In the genomic region with DNA sequence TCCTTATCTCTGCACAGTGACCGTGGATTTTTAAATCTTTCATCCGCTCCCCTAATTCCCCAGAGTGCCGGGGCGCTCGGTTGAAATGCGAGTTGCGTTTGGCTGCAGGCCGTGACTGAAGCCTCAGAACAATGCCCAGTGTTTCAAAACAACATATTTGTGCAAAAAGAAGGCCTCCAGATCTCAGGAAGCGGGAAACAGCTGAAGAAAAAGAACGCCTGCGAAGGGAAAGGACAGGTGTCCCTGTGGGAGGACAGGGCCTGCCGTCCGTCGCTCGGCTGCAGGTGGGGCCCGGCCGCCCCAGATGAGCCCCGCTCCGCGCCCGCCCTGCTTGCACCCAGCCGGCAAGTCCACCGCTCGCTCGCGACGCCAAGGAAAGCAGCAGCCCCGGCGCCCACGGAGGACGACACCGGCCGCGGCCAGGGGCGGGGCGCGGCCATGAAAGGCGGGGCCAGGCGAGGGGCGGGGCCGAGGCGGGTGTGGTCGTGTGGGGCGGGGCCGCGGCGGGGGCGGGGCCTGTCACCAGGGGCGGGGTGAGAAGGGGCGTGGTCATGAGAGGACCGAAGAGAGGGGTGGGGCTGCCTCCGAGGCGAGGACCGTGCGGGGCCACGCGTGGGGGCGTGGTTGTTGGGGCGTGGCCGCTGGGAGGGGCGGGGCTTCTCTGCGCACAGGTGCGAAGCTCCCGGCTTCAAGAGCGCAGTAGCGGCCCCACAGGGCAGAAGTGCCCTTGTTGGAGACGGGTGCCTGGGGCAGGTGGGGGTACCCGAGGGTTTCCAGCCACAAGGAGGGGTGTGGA, we compare ENCODE assay signal across 8 cellular contexts. TPM values are rescaled to one million over a fixed set of nuclear protein-coding genes. Genes with fewer than 3 reads are reported as not detected.
A peak's percentile ranks its signal among the peaks of the same experiment; 100 is the strongest.
DNase-seq lines count a peak whose midpoint lies in the region; ATAC-seq and TF ChIP-seq lines count a peak whose summit lies in the region.

No MANE protein-coding gene starts in this region.

- TF ChIP-seq CTCF in esophagus squamous epithelium (IDR thresholded peaks at IDR 0.05), result no peak

- H3K4me3 ChIP-seq in esophagus squamous epithelium, result peak overlapping the region; percentile 33 to 69 (median 48)

- peak overlapping the region; percentile 60 for H3K4me3 Mint-ChIP-seq in natural killer cell treated with Interleukin-12 subunit alpha and Interleukin-12 subunit beta and Interleukin-15 and Interleukin-18, amount 100 ng/mL, for 72 hours

- H3K27me3 ChIP-seq in esophagus squamous epithelium, result peaks cover 0 to 57% (median 0%) of the 10 kb centered on the region in 4 donors

- peaks cover 0 to 25% (median 13%) of the 10 kb centered on the region in 3 donors for H3K4me1 ChIP-seq in esophagus squamous epithelium

- no peaks in the 10 kb centered on the region for H3K36me3 Mint-ChIP-seq in natural killer cell treated with Interleukin-12 subunit alpha and Interleukin-12 subunit beta and Interleukin-15 and Interleukin-18, amount 100 ng/mL, for 72 hours

- TF ChIP-seq POLR2A in esophagus squamous epithelium (IDR thresholded peaks at IDR 0.05), result no peak

- peaks cover 4 to 7% of the 10 kb centered on the region in 2 donors for H3K27me3 Mint-ChIP-seq in natural killer cell treated with Interleukin-12 subunit alpha and Interleukin-12 subunit beta and Interleukin-15 and Interleukin-18, amount 100 ng/mL, for 72 hours

- no peaks in the 10 kb centered on the region for H3K9me3 Mint-ChIP-seq in natural killer cell treated with Interleukin-12 subunit alpha and Interleukin-12 subunit beta and Interleukin-15 and Interleukin-18, amount 100 ng/mL, for 72 hours

- H3K27ac ChIP-seq in esophagus squamous epithelium, result peak overlapping the region in 2 of 4 donors; percentile 47 to 72

- ATAC-seq in natural killer cell treated with Interleukin-12 subunit alpha and Interleukin-12 subunit beta and Interleukin-15 and Interleukin-18, amount 100 ng/mL, for 72 hours, result peak; percentile 87 to 94
- ATAC-seq in HG03108 (IDR thresholded peaks at IDR 0.05; ENCODE audit: unreplicated experiment), result no peak
- ATAC-seq in GM18498 (IDR thresholded peaks at IDR 0.05; ENCODE audit: unreplicated experiment), result no peak

- H3K27ac Mint-ChIP-seq in natural killer cell treated with Interleukin-12 subunit alpha and Interleukin-12 subunit beta and Interleukin-15 and Interleukin-18, amount 100 ng/mL, for 72 hours, result no peak overlapping the region

- intact Hi-C loops in esophagus squamous epithelium (cut with DNase I), result no loop called here

- peaks cover 0 to 6% (median 0%) of the 10 kb centered on the region in 3 donors for H3K9me3 ChIP-seq in esophagus squamous epithelium

- DNase-seq in DMS53 treated with DMSO at 0.1 percent for 48 hours (lab: John Stamatoyannopoulos, UW; ENCODE audit: unreplicated experiment) (peak; percentile 34), NCI-H526 (lab: John Stamatoyannopoulos, UW) (peak; percentile 41 to 93), esophagus squamous epithelium (lab: John Stamatoyannopoulos, UW) (no peak)
- peak; percentile 84 to 85 for DNase-seq in activated T-cell treated with anti-CD3 and anti-CD28 coated beads, Interleukin-2, amount 50 U/mL, for 48 hours
- DNase-seq in natural killer cell treated with Interleukin-12 subunit alpha and Interleukin-12 subunit beta and Interleukin-15 and Interleukin-18, amount 100 ng/mL, for 72 hours (ENCODE audit: low spot score), result peak; percentile 70
- DNase-seq in stimulated activated naive CD4-positive, alpha-beta T cell (lab: John Stamatoyannopoulos, UW), result peak; percentile 17 to 66 (median 54)

- 3 to 20% methylated on average over 3 to 7 of the region's 68 CpGs for WGBS in esophagus squamous epithelium, 2 donors

- peaks cover 0 to 3% of the 10 kb centered on the region in 2 donors for H3K4me1 Mint-ChIP-seq in natural killer cell treated with Interleukin-12 subunit alpha and Interleukin-12 subunit beta and Interleukin-15 and Interleukin-18, amount 100 ng/mL, for 72 hours (ENCODE audit: low read depth in 2 of 2)

- H3K36me3 ChIP-seq in esophagus squamous epithelium, result no peaks in the 10 kb centered on the region

RNA-seq across cellular contexts. Expression of gene BOK, which starts 17.6 kb away (rescaled TPM):
- 10 to 100 TPM; 35.5 to 57.1 (median 51.2) TPM for total RNA-seq in esophagus squamous epithelium
- 1 to 10 TPM; 1.0 to 2.2 TPM for total RNA-seq in natural killer cell treated with Interleukin-12 subunit alpha and Interleukin-12 subunit beta and Interleukin-15 and Interleukin-18, amount 100 ng/mL, for 72 hours

RNA-seq across cellular contexts. Expression of gene STK25, which starts 32.6 kb away (rescaled TPM):
- total RNA-seq in esophagus squamous epithelium, result 100 to 1,000 TPM; 137 to 156 (median 140) TPM
- total RNA-seq in natural killer cell treated with Interleukin-12 subunit alpha and Interleukin-12 subunit beta and Interleukin-15 and Interleukin-18, amount 100 ng/mL, for 72 hours, result 100 to 1,000 TPM; 110 to 169 TPM

Comparison
In these comparisons a context has a peak if more than half of its experiments do, and no peak if none do; other contexts are left out.
1. ATAC-seq: peak in natural killer cell treated with Interleukin-12 subunit alpha and Interleukin-12 subunit beta and Interleukin-15 and Interleukin-18, amount 100 ng/mL, for 72 hours (2 of 2); none in HG03108 (single experiment) and GM18498 (single experiment).
2. RNA of gene BOK, which starts 17.6 kb away (total RNA-seq): 35.5 to 57.1 TPM in esophagus squamous epithelium; 1.0 to 2.2 TPM in natural killer cell treated with Interleukin-12 subunit alpha and Interleukin-12 subunit beta and Interleukin-15 and Interleukin-18, amount 100 ng/mL, for 72 hours; every median in the first group is over 10 times any median in the second.